Comparison of ENCODE assay signal across 8 cellular contexts in the genomic region with DNA sequence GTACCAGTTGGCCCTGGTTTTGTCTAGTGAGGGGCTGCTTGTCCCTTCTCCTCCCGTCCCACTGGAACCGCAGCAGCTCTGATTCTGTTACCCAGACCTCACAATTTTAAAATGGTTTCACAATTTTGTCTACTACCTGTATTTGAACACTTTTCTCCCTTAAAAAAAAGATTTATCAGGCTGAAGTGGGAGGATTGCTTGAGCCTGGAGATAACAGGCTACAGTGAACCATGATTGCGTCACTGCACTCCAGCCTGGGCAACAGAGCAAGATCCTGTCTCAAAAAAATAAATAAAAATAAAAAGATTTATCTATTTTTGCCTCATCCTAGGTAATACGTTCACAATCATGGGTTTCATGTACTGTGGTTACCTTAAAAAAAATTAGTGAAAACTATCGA. TPM values are rescaled to one million over a fixed set of nuclear protein-coding genes. Genes with fewer than 3 reads are reported as not detected.
A peak's percentile ranks its signal among the peaks of the same experiment; 100 is the strongest.
DNase-seq lines count a peak whose midpoint lies in the region; ATAC-seq, FAIRE-seq and TF ChIP-seq lines count a peak whose summit lies in the region.

No MANE protein-coding gene starts in this region.

- H3K27me3 ChIP-seq in heart right ventricle (no peaks in the 10 kb centered on the region), K562 (ENCODE audit: control insufficient read depth in 2 of 2, insufficient read depth in 2 of 2, low read length in 2 of 2) (no peaks in the 10 kb centered on the region), mesenchymal stem cell (ENCODE audit: control insufficient read depth in 1 of 2, insufficient read depth in 1 of 2, low read length in 2 of 2) (no peaks in the 10 kb centered on the region)

- TF ChIP-seq CTCF in heart right ventricle (IDR thresholded peaks at IDR 0.05) (no peak), K562 (IDR thresholded peaks at IDR 0.05 in 2 of 3, conservative IDR thresholded peaks at IDR 0.05 in 1 of 3; ENCODE audit: insufficient read depth in 2 of 3, low read depth in 1 of 3, low read length in 3 of 3) (no peak)

- H3K9me1 ChIP-seq in K562 (ENCODE audit: control insufficient read depth, insufficient read depth, low read length): no peaks in the 10 kb centered on the region

- TF ChIP-seq POLR2A in K562 (conservative IDR thresholded peaks at IDR 0.05): no peak

- no peak overlapping the region for H2BK5ac ChIP-seq in mesenchymal stem cell (ENCODE audit: low read depth, low read length, poor library complexity, severe bottlenecking)

- H4K20me1 ChIP-seq in K562 (replicated peaks; ENCODE audit: control insufficient read depth, insufficient read depth, low read length): no peaks in the 10 kb centered on the region

- WGBS in heart right ventricle, 2 donors: 57 to 66% methylated on average over 5 of the region's 5 CpGs
- WGBS in K562 (ENCODE audit: insufficient coverage, low coverage, missing lambda C conversion rate): 26% methylated on average over 5 of the region's 5 CpGs
- 56% methylated on average over 4 of the region's 5 CpGs for whole genome bisulfite sequencing in mesenchymal stem cell
- 53% methylated on average over 5 of the region's 5 CpGs for WGBS in urinary bladder

- peak overlapping the region in 1 of 2 experiments; percentile 16 for H3K18ac ChIP-seq in mesenchymal stem cell (ENCODE audit: low read depth in 1 of 2, low read length in 2 of 2)

- no TSS peak for BruUV-seq in K562 (replicated peaks; lab: Mats Ljungman, UMichigan)

- H2BK15ac ChIP-seq in mesenchymal stem cell (ENCODE audit: low read depth, poor library complexity, severe bottlenecking): no peak overlapping the region

- POLR2A ChIA-PET in K562 (lab: Yijun Ruan, JAX): interaction anchor here (0.6 to 2.0 kb wide), 2 partner anchors 14 to 524 kb away, joined by 3 to 4 read pairs; no protein-coding TSS in a partner anchor

- H3K9ac ChIP-seq in K562 (ENCODE audit: insufficient read depth in 1 of 2, low read depth in 2 of 2, low read length in 2 of 2) (peak overlapping the region; percentile 80 to 97), mesenchymal stem cell (ENCODE audit: low read length) (peak overlapping the region; percentile 99)

- H2AFZ ChIP-seq in K562 (ENCODE audit: low read depth, low read length) (peak overlapping the region; percentile 93), mesenchymal stem cell (ENCODE audit: low read depth, low read length) (no peak overlapping the region)

- FAIRE-seq in K562 (lab: Jason Lieb, UNC): no peak

- in situ Hi-C loops in K562 (cut with MboI): no loop called here

- peak overlapping the region; percentile 78 for H4K8ac ChIP-seq in mesenchymal stem cell (ENCODE audit: low read length)

- H3K4me1 ChIP-seq in heart right ventricle (peaks cover 15 to 42% (median 37%) of the 10 kb centered on the region in 9 donors), K562 (replicated peaks in 1 of 2; ENCODE audit: control insufficient read depth in 2 of 2, insufficient read depth in 2 of 2, low read length in 2 of 2) (peaks cover 31 to 56% of the 10 kb centered on the region in 2 experiments; a peak in 4 of 5 replicates), mesenchymal stem cell (ENCODE audit: control insufficient read depth, insufficient read depth, low read depth, low read length) (peaks cover 34% of the 10 kb centered on the region), urinary bladder (ENCODE audit: insufficient read depth) (no peaks in the 10 kb centered on the region)

- peak overlapping the region; percentile 18 to 85 for H3K4ac ChIP-seq in mesenchymal stem cell (ENCODE audit: low read depth in 1 of 2, low read length in 2 of 2)

- peaks cover 25% of the 10 kb centered on the region for H3K79me2 ChIP-seq in K562 (ENCODE audit: control insufficient read depth, insufficient read depth, low read length)

- H2AK5ac ChIP-seq in mesenchymal stem cell (ENCODE audit: low read length, severe bottlenecking): no peak overlapping the region

- CTCF ChIA-PET in K562 (lab: Yijun Ruan, JAX; ENCODE audit: low intra/inter-chr PET ratio): interaction anchor here (2.6 kb wide), 1 partner anchor 23 kb away, joined by 14 read pairs; a partner anchor contains a TSS

- H3K23ac ChIP-seq in mesenchymal stem cell (ENCODE audit: low read length in 2 of 2): no peak overlapping the region

- H2BK12ac ChIP-seq in mesenchymal stem cell (ENCODE audit: low read length in 2 of 2): no peak overlapping the region

- ATAC-seq in heart right ventricle (no peak), K562 (no peak), HG02571 (IDR thresholded peaks at IDR 0.05; ENCODE audit: unreplicated experiment) (no peak), HG03571 (IDR thresholded peaks at IDR 0.05; ENCODE audit: unreplicated experiment) (no peak), GM21825 (IDR thresholded peaks at IDR 0.05; ENCODE audit: unreplicated experiment) (no peak)

- H3K4me2 ChIP-seq in K562 (ENCODE audit: insufficient read depth, low read length): peak overlapping the region; percentile 87
- H3K4me2 ChIP-seq in mesenchymal stem cell (ENCODE audit: low read length, poor library complexity, severe bottlenecking): peak overlapping the region; percentile 80

- H3K4me3 ChIP-seq in heart right ventricle: peak overlapping the region in 9 of 10 donors; percentile 69 to 92 (median 80)
- H3K4me3 ChIP-seq in K562: peak overlapping the region; percentile 58
- peak overlapping the region in 1 of 2 experiments; percentile 88 for H3K4me3 ChIP-seq in mesenchymal stem cell (ENCODE audit: insufficient read depth in 1 of 2, low read depth in 1 of 2, low read length in 2 of 2)
- H3K4me3 ChIP-seq in urinary bladder (ENCODE audit: low read depth, low read length): no peak overlapping the region

- H2BK120ac ChIP-seq in mesenchymal stem cell (ENCODE audit: low read depth, low read length): no peak overlapping the region

- no peak overlapping the region for H4K91ac ChIP-seq in mesenchymal stem cell (ENCODE audit: low read length)

- H3K79me1 ChIP-seq in mesenchymal stem cell (replicated peaks; ENCODE audit: low read length, poor library complexity, severe bottlenecking): peaks cover 22% of the 10 kb centered on the region

- peak; percentile 54; the same call in 1 of the 2 replicates for TF ChIP-seq EP300 in K562 (IDR thresholded peaks at IDR 0.05; ENCODE audit: low read length)

- no peak for TF ChIP-seq RAD21 in K562 (CRISPR knock-in tag; conservative IDR thresholded peaks at IDR 0.05 in 1 of 2, IDR thresholded peaks at IDR 0.05 in 1 of 2)

- DNase-seq in heart right ventricle (no peak), cardiac septum (ENCODE audit: low spot score) (no peak), K562 (ENCODE audit: extremely low read depth in 1 of 4, low spot score in 3 of 4) (no peak), mesenchymal stem cell (no peak)

- H3K36me3 ChIP-seq in heart right ventricle (peaks cover 0 to 49% (median 7%) of the 10 kb centered on the region in 9 donors), K562 (ENCODE audit: control insufficient read depth, insufficient read depth, low read length) (peaks cover 13% of the 10 kb centered on the region; the same call in 1 of the 3 replicates), mesenchymal stem cell (ENCODE audit: control insufficient read depth in 1 of 2, insufficient read depth in 2 of 2, low read depth in 1 of 2, low read length in 2 of 2) (peaks cover 17 to 43% of the 10 kb centered on the region in 2 experiments), urinary bladder (ENCODE audit: insufficient read depth) (no peaks in the 10 kb centered on the region)

- H3K27ac ChIP-seq in heart right ventricle: peak overlapping the region; percentile 79 to 97 (median 92)
- H3K27ac ChIP-seq in K562 (ENCODE audit: extremely low read depth, low read depth, low read length): peak overlapping the region; percentile 94
- no peak overlapping the region for H3K27ac ChIP-seq in mesenchymal stem cell (ENCODE audit: low read length, poor library complexity, severe bottlenecking)
- H3K27ac ChIP-seq in urinary bladder (ENCODE audit: low read depth): peak overlapping the region; percentile 84

- no peaks in the 10 kb centered on the region for H3K9me3 ChIP-seq in heart right ventricle
- no peaks in the 10 kb centered on the region for H3K9me3 ChIP-seq in K562 (replicated peaks; ENCODE audit: control insufficient read depth, insufficient read depth, low read depth, low read length)
- no peaks in the 10 kb centered on the region for H3K9me3 ChIP-seq in mesenchymal stem cell (ENCODE audit: control insufficient read depth, low read length)

- intact Hi-C loops in heart right ventricle (cut with DNase I): loop anchor here in 1 of 10 donors (10.0 kb wide), 1 partner anchor 73 kb away; a partner anchor contains a TSS
- intact Hi-C loops in cardiac septum (cut with DNase I): no loop called here
- intact Hi-C loops in K562 (cut with micrococcal nuclease): no loop called here

- H3K14ac ChIP-seq in mesenchymal stem cell (ENCODE audit: low read length in 2 of 2): no peak overlapping the region

RNA-seq across cellular contexts. Expression of a gene that starts 1.4 kb away (rescaled TPM):
- total RNA-seq in heart right ventricle (10 to 100 TPM; 15.9 to 23.0 (median 20.3) TPM), cardiac septum (17.4 TPM), K562 (2014; rRNA removed) (32.2 and 38.8 TPM in 2 replicates), K562 (2014; rRNA removed; fragmentation: Illumina TruSeq; extraction: Trizol) (2.6 and 2.8 TPM in 2 replicates), K562 (2015; rRNA removed; fragmentation: Illumina TruSeq; extraction: Trizol) (8.4 and 9.5 TPM in 2 replicates), K562 (2021) (35.0 and 35.9 TPM in 2 replicates), urinary bladder (18.2 TPM)
- polyA plus RNA-seq in heart right ventricle (10 to 100 TPM in 1 of 2 donors, 1 to 10 TPM in 1; 8.0 to 13.4 TPM), K562 (2011; rRNA removed) (3.2 and 5.0 TPM in 2 replicates), K562 (2014; fragmentation: Illumina TruSeq; extraction: Trizol) (3.5 and 8.6 TPM in 2 replicates), K562 (2014; fragmentation: Nextera tagmentation; extraction: Ambion mirVana) (under 1 TPM; 0.61 to 0.62 TPM), K562 (2014; rRNA removed) (14.3 and 18.8 TPM in 2 replicates), urinary bladder (30.2 TPM)
- total RNA-seq in K562 (2011; cell fraction: chromatin; rRNA removed; ENCODE audit: low replicate concordance): 2.2 and 10.2 TPM in 2 replicates
- total RNA-seq in K562 (2011; cell fraction: nucleolus; rRNA removed): 19.5 and 20.3 TPM in 2 replicates
- 5.5 and 7.2 TPM in 2 replicates for total RNA-seq in K562 (2011; cell fraction: nucleoplasm; rRNA removed)
- polyA plus RNA-seq in K562 (2011; cell fraction: cytosol; rRNA removed): 4.7 and 20.7 TPM in 2 replicates
- polyA plus RNA-seq in K562 (2011; cell fraction: nucleus; rRNA removed): 5.6 and 10.1 TPM in 2 replicates
- 14.9 and 16.5 TPM in 2 replicates for polyA plus RNA-seq in K562 (2012)
- 2.2 and 3.4 TPM in 2 replicates for polyA minus RNA-seq in K562 (2011; rRNA and poly(A)+ RNA removed)
- 12.9 and 19.5 TPM in 2 replicates for polyA minus RNA-seq in K562 (2011; cell fraction: cytosol; rRNA and poly(A)+ RNA removed)
- 12.3 and 15.7 TPM in 2 replicates for polyA minus RNA-seq in K562 (2011; cell fraction: nucleus; rRNA and poly(A)+ RNA removed)
- 8.0 TPM for polyA plus RNA-seq in mesenchymal stem cell (2013, experiment 1 of 2)
- 8.2 TPM for polyA plus RNA-seq in mesenchymal stem cell (2013, experiment 2 of 2)

RNA-seq across cellular contexts. Expression of a gene that starts 15.1 kb away (rescaled TPM):
- total RNA-seq in heart right ventricle: 10 to 100 TPM in 6 of 10 donors, 1 to 10 TPM in 4; 8.1 to 17.0 (median 10.3) TPM
- polyA plus RNA-seq in heart right ventricle: 1 to 10 TPM; 7.1 to 8.9 TPM
- 10.3 TPM for total RNA-seq in cardiac septum
- total RNA-seq in K562 (2011; cell fraction: chromatin; rRNA removed; ENCODE audit: low replicate concordance): 2.2 and 5.3 TPM in 2 replicates
- 3.0 and 3.4 TPM in 2 replicates for total RNA-seq in K562 (2011; cell fraction: nucleolus; rRNA removed)
- total RNA-seq in K562 (2011; cell fraction: nucleoplasm; rRNA removed): 3.4 and 4.7 TPM in 2 replicates
- total RNA-seq in K562 (2014; rRNA removed): 2.6 and 2.8 TPM in 2 replicates
- total RNA-seq in K562 (2014; rRNA removed; fragmentation: Illumina TruSeq; extraction: Trizol): 0.61 and 0.80 TPM in 2 replicates
- 1.0 and 1.6 TPM in 2 replicates for total RNA-seq in K562 (2015; rRNA removed; fragmentation: Illumina TruSeq; extraction: Trizol)
- total RNA-seq in K562 (2021): 7.4 and 7.6 TPM in 2 replicates
- polyA plus RNA-seq in K562 (2011; rRNA removed): 0.72 and 1.3 TPM in 2 replicates
- polyA plus RNA-seq in K562 (2011; cell fraction: cytosol; rRNA removed): 1.5 and 2.2 TPM in 2 replicates
- polyA plus RNA-seq in K562 (2011; cell fraction: nucleus; rRNA removed): 2.9 and 5.2 TPM in 2 replicates
- 3.1 and 4.0 TPM in 2 replicates for polyA plus RNA-seq in K562 (2012)
- 1.7 and 1.9 TPM in 2 replicates for polyA plus RNA-seq in K562 (2014; fragmentation: Illumina TruSeq; extraction: Trizol)
- under 1 TPM; 0.32 to 0.34 TPM for polyA plus RNA-seq in K562 (2014; fragmentation: Nextera tagmentation; extraction: Ambion mirVana)
- polyA plus RNA-seq in K562 (2014; rRNA removed): 2.4 and 4.9 TPM in 2 replicates
- polyA minus RNA-seq in K562 (2011; rRNA and poly(A)+ RNA removed): 0.28 and 0.33 TPM in 2 replicates
- polyA minus RNA-seq in K562 (2011; cell fraction: cytosol; rRNA and poly(A)+ RNA removed): 1.9 and 2.3 TPM in 2 replicates
- 0.94 and 1.3 TPM in 2 replicates for polyA minus RNA-seq in K562 (2011; cell fraction: nucleus; rRNA and poly(A)+ RNA removed)
- polyA plus RNA-seq in mesenchymal stem cell (2013, experiment 1 of 2): 14.9 TPM
- 15.3 TPM for polyA plus RNA-seq in mesenchymal stem cell (2013, experiment 2 of 2)
- total RNA-seq in urinary bladder: 1.3 TPM
- polyA plus RNA-seq in urinary bladder: 8.2 TPM

RNA-seq across cellular contexts. Expression of a gene that starts 23.2 kb away (rescaled TPM):
- total RNA-seq in heart right ventricle (under 1 TPM in 1 of 10 donors, not detected in 9; 0.11 TPM), cardiac septum (not detected), K562 (2014; rRNA removed) (5.5 and 8.9 TPM in 2 replicates), K562 (2014; rRNA removed; fragmentation: Illumina TruSeq; extraction: Trizol) (3.3 and 3.5 TPM in 2 replicates), K562 (2015; rRNA removed; fragmentation: Illumina TruSeq; extraction: Trizol) (3.2 and 3.5 TPM in 2 replicates), K562 (2021) (8.1 and 8.6 TPM in 2 replicates), urinary bladder (not detected)
- polyA plus RNA-seq in heart right ventricle (under 1 TPM in 1 of 2 donors, not detected in 1; 0.01 TPM), K562 (2011; rRNA removed) (10.7 and 15.5 TPM in 2 replicates), K562 (2014; fragmentation: Illumina TruSeq; extraction: Trizol) (4.7 and 6.1 TPM in 2 replicates), K562 (2014; fragmentation: Nextera tagmentation; extraction: Ambion mirVana) (1 to 10 TPM; 1.3 to 1.5 TPM), K562 (2014; rRNA removed) (5.0 and 6.7 TPM in 2 replicates), urinary bladder (0.11 TPM)
- 4.9 and 12.6 TPM in 2 replicates for total RNA-seq in K562 (2011; cell fraction: chromatin; rRNA removed; ENCODE audit: low replicate concordance)
- 8.7 and 8.8 TPM in 2 replicates for total RNA-seq in K562 (2011; cell fraction: nucleolus; rRNA removed)
- total RNA-seq in K562 (2011; cell fraction: nucleoplasm; rRNA removed): 7.4 and 7.8 TPM in 2 replicates
- 19.1 and 21.5 TPM in 2 replicates for polyA plus RNA-seq in K562 (2011; cell fraction: cytosol; rRNA removed)
- 8.5 and 9.2 TPM in 2 replicates for polyA plus RNA-seq in K562 (2011; cell fraction: nucleus; rRNA removed)
- polyA plus RNA-seq in K562 (2012): 5.3 and 6.6 TPM in 2 replicates
- 10.7 and 18.1 TPM in 2 replicates for polyA minus RNA-seq in K562 (2011; rRNA and poly(A)+ RNA removed)
- 4.2 and 7.2 TPM in 2 replicates for polyA minus RNA-seq in K562 (2011; cell fraction: cytosol; rRNA and poly(A)+ RNA removed)
- 3.0 and 3.4 TPM in 2 replicates for polyA minus RNA-seq in K562 (2011; cell fraction: nucleus; rRNA and poly(A)+ RNA removed)
- polyA plus RNA-seq in mesenchymal stem cell (2013, experiment 1 of 2): not detected
- polyA plus RNA-seq in mesenchymal stem cell (2013, experiment 2 of 2): not detected

RNA-seq across cellular contexts. Expression of a gene that starts 24.4 kb away (rescaled TPM):
- total RNA-seq in heart right ventricle (10 to 100 TPM; 22.4 to 45.0 (median 33.0) TPM), cardiac septum (33.6 TPM), K562 (2014; rRNA removed) (58.4 and 60.4 TPM in 2 replicates), K562 (2014; rRNA removed; fragmentation: Illumina TruSeq; extraction: Trizol) (26.4 and 31.4 TPM in 2 replicates), K562 (2015; rRNA removed; fragmentation: Illumina TruSeq; extraction: Trizol) (38.7 and 40.9 TPM in 2 replicates), K562 (2021) (86.9 and 95.5 TPM in 2 replicates), urinary bladder (22.5 TPM)
- polyA plus RNA-seq in heart right ventricle (10 to 100 TPM; 30.5 to 75.0 TPM), K562 (2011; rRNA removed) (80.3 and 101 TPM in 2 replicates), K562 (2014; fragmentation: Illumina TruSeq; extraction: Trizol) (79.4 and 82.9 TPM in 2 replicates), K562 (2014; fragmentation: Nextera tagmentation; extraction: Ambion mirVana) (under 1 TPM; 0.73 to 0.85 TPM), K562 (2014; rRNA removed) (63.1 and 66.5 TPM in 2 replicates), urinary bladder (38.9 TPM)
- total RNA-seq in K562 (2011; cell fraction: chromatin; rRNA removed; ENCODE audit: low replicate concordance): 281 and 416 TPM in 2 replicates
- 171 and 172 TPM in 2 replicates for total RNA-seq in K562 (2011; cell fraction: nucleolus; rRNA removed)
- 158 and 183 TPM in 2 replicates for total RNA-seq in K562 (2011; cell fraction: nucleoplasm; rRNA removed)
- polyA plus RNA-seq in K562 (2011; cell fraction: cytosol; rRNA removed): 76.7 and 115 TPM in 2 replicates
- 192 and 225 TPM in 2 replicates for polyA plus RNA-seq in K562 (2011; cell fraction: nucleus; rRNA removed)
- 73.1 and 85.2 TPM in 2 replicates for polyA plus RNA-seq in K562 (2012)
- polyA minus RNA-seq in K562 (2011; rRNA and poly(A)+ RNA removed): 96.1 and 136 TPM in 2 replicates
- 80.5 and 91.6 TPM in 2 replicates for polyA minus RNA-seq in K562 (2011; cell fraction: cytosol; rRNA and poly(A)+ RNA removed)
- 37.0 and 46.3 TPM in 2 replicates for polyA minus RNA-seq in K562 (2011; cell fraction: nucleus; rRNA and poly(A)+ RNA removed)
- polyA plus RNA-seq in mesenchymal stem cell (2013, experiment 1 of 2): 38.9 TPM
- polyA plus RNA-seq in mesenchymal stem cell (2013, experiment 2 of 2): 39.9 TPM

RNA-seq across cellular contexts. Expression of a gene that starts 27.3 kb away (rescaled TPM):
- total RNA-seq in heart right ventricle (not detected), cardiac septum (not detected), K562 (2014; rRNA removed) (0.08 TPM in 1 of 2 replicates, not detected in the other), K562 (2014; rRNA removed; fragmentation: Illumina TruSeq; extraction: Trizol) (not detected in 2 replicates), K562 (2015; rRNA removed; fragmentation: Illumina TruSeq; extraction: Trizol) (not detected in 2 replicates), K562 (2021) (not detected in 2 replicates), urinary bladder (not detected)
- polyA plus RNA-seq in heart right ventricle (not detected), K562 (2011; rRNA removed) (not detected in 2 replicates), K562 (2014; fragmentation: Illumina TruSeq; extraction: Trizol) (not detected in 2 replicates), K562 (2014; fragmentation: Nextera tagmentation; extraction: Ambion mirVana) (not detected), K562 (2014; rRNA removed) (not detected in 2 replicates), urinary bladder (not detected)
- total RNA-seq in K562 (2011; cell fraction: chromatin; rRNA removed; ENCODE audit: low replicate concordance): not detected in 2 replicates
- not detected in 2 replicates for total RNA-seq in K562 (2011; cell fraction: nucleolus; rRNA removed)
- total RNA-seq in K562 (2011; cell fraction: nucleoplasm; rRNA removed): not detected in 2 replicates
- not detected in 2 replicates for polyA plus RNA-seq in K562 (2011; cell fraction: cytosol; rRNA removed)
- polyA plus RNA-seq in K562 (2011; cell fraction: nucleus; rRNA removed): not detected in 2 replicates
- not detected in 2 replicates for polyA plus RNA-seq in K562 (2012)
- not detected in 2 replicates for polyA minus RNA-seq in K562 (2011; rRNA and poly(A)+ RNA removed)
- not detected in 2 replicates for polyA minus RNA-seq in K562 (2011; cell fraction: cytosol; rRNA and poly(A)+ RNA removed)
- polyA minus RNA-seq in K562 (2011; cell fraction: nucleus; rRNA and poly(A)+ RNA removed): not detected in 2 replicates
- polyA plus RNA-seq in mesenchymal stem cell (2013, experiment 1 of 2): not detected
- polyA plus RNA-seq in mesenchymal stem cell (2013, experiment 2 of 2): not detected
